ENCODE assay signal across 36 cellular contexts in the genomic region with DNA sequence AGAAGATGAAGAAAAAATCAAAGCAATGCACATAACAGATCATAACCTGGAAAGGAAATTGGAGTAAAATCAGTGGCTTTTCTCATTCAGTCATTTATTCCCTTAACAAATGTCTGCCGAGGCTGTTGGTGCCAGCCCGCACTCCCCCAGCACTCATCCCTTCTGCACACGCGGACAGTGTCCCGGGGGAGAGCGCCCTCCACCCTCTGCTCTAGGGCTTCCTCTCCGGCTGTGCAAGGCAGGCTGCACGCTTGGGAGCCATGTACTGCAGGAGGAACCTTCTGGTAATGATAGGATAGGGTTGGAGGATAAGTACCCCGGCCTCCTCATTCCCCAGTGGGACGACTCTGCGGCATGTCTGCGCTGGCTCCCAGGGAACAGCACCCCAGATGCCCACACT.
"Had no signal": no experiment of that assay in that cellular context is flagged by ENCODE, and none has a peak within 500 bp of the region (broad histone marks: within the 10 kb centered on the region; RNA-seq: fewer than 3 reads in every experiment).

No MANE protein-coding gene starts in this region.

- H3K4me1 Mint-ChIP-seq: activated B cell treated with CpG ODN at 0.5 μM for 24 hours; activated CD4-positive, alpha-beta T cell treated with anti-CD3 and anti-CD28 coated beads, Interleukin-2, amount 10 ng/mL, durations not matched to agents 24 days and 14 days; activated naive CD4-positive, alpha-beta T cell treated with anti-CD3 and anti-CD28 coated beads, Interleukin-2, amount 10 ng/mL, durations not matched to agents 7 days and 5 days; activated naive CD4-positive, alpha-beta T cell treated with anti-CD3 and anti-CD28 coated beads, Interleukin-2, amount 50 U/mL, for 24 hours; activated naive CD8-positive, alpha-beta T cell treated with anti-CD3 and anti-CD28 coated beads, Interleukin-2, amount 10 ng/mL, durations not matched to agents 7 days and 5 days; activated naive CD8-positive, alpha-beta T cell treated with anti-CD3 and anti-CD28 coated beads, Interleukin-2, amount 50 U/mL, for 24 hours; brain; central memory CD8-positive, alpha-beta T cell had no signal

- H3K27me3 ChIP-seq: ascending aorta, cardiac muscle cell had no signal

- H3K4me3 Mint-ChIP-seq: activated B cell treated with CpG ODN at 0.5 μM for 24 hours; activated CD4-positive, alpha-beta memory T cell treated with anti-CD3 and anti-CD28 coated beads for 36 hours; activated CD4-positive, alpha-beta T cell treated with anti-CD3 and anti-CD28 coated beads, Interleukin-2, amount 10 ng/mL, durations not matched to agents 24 days and 14 days; activated CD8-positive, alpha-beta T cell treated with anti-CD3 and anti-CD28 coated beads for 36 hours; activated naive CD4-positive, alpha-beta T cell treated with anti-CD3 and anti-CD28 coated beads, Interleukin-2, amount 10 ng/mL, durations not matched to agents 7 days and 5 days; activated naive CD4-positive, alpha-beta T cell treated with anti-CD3 and anti-CD28 coated beads, Interleukin-2, amount 50 U/mL, for 24 hours; activated naive CD8-positive, alpha-beta T cell; activated naive CD8-positive, alpha-beta T cell treated with anti-CD3 and anti-CD28 coated beads, Interleukin-2, amount 10 ng/mL, durations not matched to agents 7 days and 5 days; activated naive CD8-positive, alpha-beta T cell treated with anti-CD3 and anti-CD28 coated beads, Interleukin-2, amount 50 U/mL, for 24 hours; activated T-cell treated with anti-CD3 and anti-CD28 coated beads, Interleukin-2, amount 50 U/mL, for 4 hours; activated T-cell treated with anti-CD3 and anti-CD28 coated beads, Interleukin-2, amount 50 U/mL, for 72 hours; brain; central memory CD8-positive, alpha-beta T cell; T-helper 1 cell treated with Interleukin-12 subunit alpha and Interleukin-12 subunit beta and Interleukin-4 antibody, amounts not matched to agents 30 μg/mL and 1 μg/mL, for 36 hours; T-helper 2 cell treated with Interferon-gamma antibody and Interleukin-4, amounts not matched to agents 5 μg/mL and 100 μg/mL, for 36 hours had no signal

- H3K27me3 Mint-ChIP-seq: activated B cell treated with CpG ODN at 0.5 μM for 24 hours; activated CD4-positive, alpha-beta memory T cell treated with anti-CD3 and anti-CD28 coated beads for 36 hours; activated CD4-positive, alpha-beta T cell treated with anti-CD3 and anti-CD28 coated beads, Interleukin-2, amount 10 ng/mL, durations not matched to agents 24 days and 14 days; activated CD8-positive, alpha-beta T cell treated with anti-CD3 and anti-CD28 coated beads for 36 hours; activated naive CD4-positive, alpha-beta T cell treated with anti-CD3 and anti-CD28 coated beads, Interleukin-2, amount 10 ng/mL, durations not matched to agents 7 days and 5 days; activated naive CD4-positive, alpha-beta T cell treated with anti-CD3 and anti-CD28 coated beads, Interleukin-2, amount 50 U/mL, for 24 hours; activated naive CD8-positive, alpha-beta T cell; activated naive CD8-positive, alpha-beta T cell treated with anti-CD3 and anti-CD28 coated beads, Interleukin-2, amount 10 ng/mL, durations not matched to agents 7 days and 5 days; activated naive CD8-positive, alpha-beta T cell treated with anti-CD3 and anti-CD28 coated beads, Interleukin-2, amount 50 U/mL, for 24 hours; central memory CD8-positive, alpha-beta T cell had no signal

- H3K9me3 ChIP-seq: ascending aorta had no signal

- H3K9me3 Mint-ChIP-seq: activated CD4-positive, alpha-beta memory T cell treated with anti-CD3 and anti-CD28 coated beads for 36 hours; activated CD4-positive, alpha-beta T cell treated with anti-CD3 and anti-CD28 coated beads, Interleukin-2, amount 10 ng/mL, durations not matched to agents 24 days and 14 days; activated naive CD4-positive, alpha-beta T cell treated with anti-CD3 and anti-CD28 coated beads, Interleukin-2, amount 50 U/mL, for 24 hours; activated naive CD8-positive, alpha-beta T cell treated with anti-CD3 and anti-CD28 coated beads, Interleukin-2, amount 10 ng/mL, durations not matched to agents 7 days and 5 days; activated T-cell treated with anti-CD3 and anti-CD28 coated beads, Interleukin-2, amount 50 U/mL, for 72 hours; brain; central memory CD8-positive, alpha-beta T cell; T-helper 1 cell treated with Interleukin-12 subunit alpha and Interleukin-12 subunit beta and Interleukin-4 antibody, amounts not matched to agents 30 μg/mL and 1 μg/mL, for 36 hours had no signal

- ATAC-seq: activated CD8-positive, alpha-beta T cell treated with anti-CD3 and anti-CD28 coated beads for 36 hours; activated naive CD8-positive, alpha-beta T cell treated with anti-CD3 and anti-CD28 coated beads, Interleukin-2, amount 50 U/mL, for 24 hours; activated T-cell treated with anti-CD3 and anti-CD28 coated beads, Interleukin-2, amount 50 U/mL, for 4 hours; activated T-cell treated with anti-CD3 and anti-CD28 coated beads, Interleukin-2, amount 50 U/mL, for 72 hours had no signal

- DNase-seq: activated B cell treated with CpG ODN at 0.5 μM for 24 hours; activated CD4-positive, alpha-beta memory T cell treated with anti-CD3 and anti-CD28 coated beads for 36 hours; activated CD4-positive, alpha-beta T cell treated with anti-CD3 and anti-CD28 coated beads for 4 hours; activated CD4-positive, alpha-beta T cell treated with anti-CD3 and anti-CD28 coated beads, Interleukin-2, amount 10 ng/mL, durations not matched to agents 24 days and 14 days; activated CD4-positive, alpha-beta T cell treated with anti-CD3 and anti-CD28 coated beads, Interleukin-2, amount 50 U/mL, for 1 hour; activated CD4-positive, alpha-beta T cell treated with anti-CD3 and anti-CD28 coated beads, Interleukin-2, amount 50 U/mL, for 4 hours; activated CD4-positive, CD25-positive, alpha-beta regulatory T cell treated with anti-CD3 and anti-CD28 coated beads, Interleukin-2, amount 50 U/mL, for 72 hours; activated CD8-positive, alpha-beta memory T cell treated with anti-CD3 and anti-CD28 coated beads, Interleukin-2, amount 50 U/mL, for 4 hours; activated CD8-positive, alpha-beta T cell treated with anti-CD3 and anti-CD28 coated beads for 36 hours; activated effector memory CD4-positive, alpha-beta T cell treated with Interleukin-2 at 50 U/mL for 16 hours; activated gamma-delta T cell; activated naive CD4-positive, alpha-beta T cell treated with anti-CD3 and anti-CD28 coated beads, Interleukin-2, amount 10 ng/mL, durations not matched to agents 7 days and 5 days; activated naive CD4-positive, alpha-beta T cell treated with Interleukin-2 at 50 U/mL for 16 hours; activated naive CD8-positive, alpha-beta T cell treated with anti-CD3 and anti-CD28 coated beads, Interleukin-2, amount 10 ng/mL, durations not matched to agents 7 days and 5 days; activated naive CD8-positive, alpha-beta T cell treated with anti-CD3 and anti-CD28 coated beads, Interleukin-2, amount 50 U/mL, for 24 hours; activated T-cell treated with anti-CD3 and anti-CD28 coated beads for 4 hours; activated T-cell treated with anti-CD3 and anti-CD28 coated beads, Interleukin-2, amount 50 U/mL, for 1 hour; activated T-cell treated with anti-CD3 and anti-CD28 coated beads, Interleukin-2, amount 50 U/mL, for 4 hours; activated T-cell treated with anti-CD3 and anti-CD28 coated beads, Interleukin-2, amount 50 U/mL, for 72 hours; amygdala; anterior cingulate cortex; caudate nucleus; cerebellar nuclear complex; T-helper 1 cell; T-helper 2 cell; T-helper 9 cell had no signal

- H3K27ac Mint-ChIP-seq: activated B cell treated with CpG ODN at 0.5 μM for 24 hours; activated CD4-positive, alpha-beta memory T cell treated with anti-CD3 and anti-CD28 coated beads for 36 hours; activated CD4-positive, alpha-beta T cell treated with anti-CD3 and anti-CD28 coated beads, Interleukin-2, amount 10 ng/mL, durations not matched to agents 24 days and 14 days; activated CD8-positive, alpha-beta T cell treated with anti-CD3 and anti-CD28 coated beads for 36 hours; activated naive CD4-positive, alpha-beta T cell treated with anti-CD3 and anti-CD28 coated beads, Interleukin-2, amount 10 ng/mL, durations not matched to agents 7 days and 5 days; activated naive CD4-positive, alpha-beta T cell treated with anti-CD3 and anti-CD28 coated beads, Interleukin-2, amount 50 U/mL, for 24 hours; activated naive CD8-positive, alpha-beta T cell; activated naive CD8-positive, alpha-beta T cell treated with anti-CD3 and anti-CD28 coated beads, Interleukin-2, amount 10 ng/mL, durations not matched to agents 7 days and 5 days; activated naive CD8-positive, alpha-beta T cell treated with anti-CD3 and anti-CD28 coated beads, Interleukin-2, amount 50 U/mL, for 24 hours; activated T-cell treated with anti-CD3 and anti-CD28 coated beads, Interleukin-2, amount 50 U/mL, for 72 hours; activated T-helper 2 cell treated with anti-CD3 and anti-CD28 coated beads, Interferon-gamma antibody, Interleukin-2, Interleukin-4, amounts not matched to agents 10 μg/mL and 5 μg/mL and 100 μg/mL, durations not matched to agents 14 hours and 24 hours and 36 hours; brain; T-helper 1 cell treated with Interleukin-12 subunit alpha and Interleukin-12 subunit beta and Interleukin-4 antibody, amounts not matched to agents 30 μg/mL and 1 μg/mL, for 36 hours; T-helper 2 cell treated with Interferon-gamma antibody and Interleukin-4, amounts not matched to agents 5 μg/mL and 100 μg/mL, for 36 hours had no signal

- H3K27ac ChIP-seq: ascending aorta, cardiac muscle cell, VCaP had no signal

- H3K4me3 ChIP-seq: ascending aorta, cardiac muscle cell had no signal

- H3K4me1 ChIP-seq: ascending aorta had no signal

- H3K36me3 ChIP-seq: ascending aorta, cardiac muscle cell had no signal

- H3K36me3 Mint-ChIP-seq: activated CD4-positive, alpha-beta memory T cell treated with anti-CD3 and anti-CD28 coated beads for 36 hours; activated naive CD4-positive, alpha-beta T cell treated with anti-CD3 and anti-CD28 coated beads, Interleukin-2, amount 10 ng/mL, durations not matched to agents 7 days and 5 days; activated naive CD4-positive, alpha-beta T cell treated with anti-CD3 and anti-CD28 coated beads, Interleukin-2, amount 50 U/mL, for 24 hours; activated naive CD8-positive, alpha-beta T cell; activated naive CD8-positive, alpha-beta T cell treated with anti-CD3 and anti-CD28 coated beads, Interleukin-2, amount 10 ng/mL, durations not matched to agents 7 days and 5 days; brain had no signal
